ENCODE assay signal across 14 cellular contexts in the genomic region with DNA sequence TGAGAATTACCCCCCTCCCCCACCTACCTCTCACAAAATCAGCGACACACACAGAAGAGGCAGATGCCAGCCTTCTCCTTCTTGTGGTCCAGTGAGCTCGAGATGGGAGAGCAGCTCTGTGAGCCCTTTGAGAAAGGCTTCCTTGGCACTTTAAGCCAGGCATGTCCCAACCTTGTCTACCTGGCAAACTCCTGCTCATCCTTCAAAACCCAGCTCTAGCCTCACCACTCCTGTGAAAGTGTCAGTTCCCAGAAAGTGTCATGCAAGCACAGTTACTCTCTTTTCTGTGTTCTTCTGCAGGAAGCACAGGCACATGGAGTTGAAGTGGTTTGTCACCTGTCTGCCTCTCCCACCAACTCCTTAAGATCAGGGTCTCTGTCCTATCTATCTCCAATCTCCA. TPM values are rescaled to one million over a fixed set of nuclear protein-coding genes. Genes with fewer than 3 reads are reported as not detected.
DNase-seq lines count a peak whose midpoint lies in the region; ATAC-seq and TF ChIP-seq lines count a peak whose summit lies in the region.
"Had no signal": no experiment of that assay in that cellular context is flagged by ENCODE, and none has a peak within 500 bp of the region (broad histone marks: within the 10 kb centered on the region; RNA-seq: fewer than 3 reads in every experiment).

No MANE protein-coding gene starts in this region.

- no peak overlapping the region for H3K27ac Mint-ChIP-seq in GM23338
- H3K27ac Mint-ChIP-seq in activated T-helper 17 cell treated with anti-CD3 and anti-CD28 coated beads, Interleukin-2, amount 50 U/mL, for 72 hours = no peak overlapping the region
- H3K27ac Mint-ChIP-seq: stimulated activated effector memory CD8-positive, alpha-beta T cell treated with anti-CD3 and anti-CD28 coated beads, Interleukin-12 subunit alpha, Interleukin-12 subunit beta, amount 100 ng/mL, for 72 hours had no signal

- ATAC-seq in GM23338 (no peak; the same call in 2 of the 3 replicates), body of pancreas (no peak)
- no peak for ATAC-seq in activated T-helper 17 cell treated with anti-CD3 and anti-CD28 coated beads, Interleukin-2, amount 50 U/mL, for 72 hours (replicated peaks)
- ATAC-seq: stimulated activated effector memory CD8-positive, alpha-beta T cell treated with anti-CD3 and anti-CD28 coated beads, Interleukin-12 subunit alpha, Interleukin-12 subunit beta, amount 100 ng/mL, for 72 hours had no signal

- H3K4me1 ChIP-seq in GM23338 (ENCODE audit: insufficient read depth) (peaks cover 25% of the 10 kb centered on the region), iPS-18a (ENCODE audit: control insufficient read depth, low read depth, low read length) (peaks cover 14% of the 10 kb centered on the region), skeletal muscle satellite cell (ENCODE audit: control insufficient read depth, insufficient read depth, low read length) (peaks cover 20% of the 10 kb centered on the region), Karpas-422 (ENCODE audit: low read length) (no peaks in the 10 kb centered on the region), body of pancreas (peaks cover 20% of the 10 kb centered on the region)

- TF ChIP-seq POLR2A in body of pancreas (IDR thresholded peaks at IDR 0.05) = no peak

- peak overlapping the region; percentile 30; the same call in 1 of the 2 replicates for H3K27ac ChIP-seq in GM23338 (ENCODE audit: low read depth)
- H3K27ac ChIP-seq in iPS-18a (ENCODE audit: low read length) = no peak overlapping the region
- no peak overlapping the region for H3K27ac ChIP-seq in Karpas-422 (ENCODE audit: low read length)
- H3K27ac ChIP-seq in body of pancreas = no peak overlapping the region
- H3K27ac ChIP-seq: WERI-Rb-1 had no signal

- H4K20me1 ChIP-seq in GM23338 (replicated peaks; ENCODE audit: insufficient read depth) (peaks cover 7% of the 10 kb centered on the region; the same call in 1 of the 2 replicates), Karpas-422 (ENCODE audit: insufficient read depth, low read depth, low read length) (no peaks in the 10 kb centered on the region)

- 81 to 93% methylated on average over 2 of the region's 2 CpGs for WGBS in body of pancreas, 2 donors

- peaks cover 6% of the 10 kb centered on the region for H3F3A ChIP-seq in GM23338 (replicated peaks; ENCODE audit: low read depth)

- H3K4me2 ChIP-seq in GM23338 (peak overlapping the region; percentile 90), skeletal muscle satellite cell (ENCODE audit: low read length) (peak overlapping the region; percentile 91), Karpas-422 (ENCODE audit: low read depth, low read length, poor library complexity, severe bottlenecking) (no peak overlapping the region)

- peaks cover 8% of the 10 kb centered on the region; the same call in 1 of the 3 replicates for H3K4me1 Mint-ChIP-seq in GM23338
- H3K4me1 Mint-ChIP-seq in activated T-helper 17 cell treated with anti-CD3 and anti-CD28 coated beads, Interleukin-2, amount 50 U/mL, for 72 hours = no peaks in the 10 kb centered on the region
- H3K4me1 Mint-ChIP-seq: stimulated activated effector memory CD8-positive, alpha-beta T cell treated with anti-CD3 and anti-CD28 coated beads, Interleukin-12 subunit alpha, Interleukin-12 subunit beta, amount 100 ng/mL, for 72 hours had no signal

- H3K36me3 ChIP-seq in GM23338 (ENCODE audit: insufficient read depth) (peaks cover 7% of the 10 kb centered on the region; the same call in 1 of the 2 replicates), iPS-18a (ENCODE audit: control insufficient read depth, low read depth, low read length) (peaks cover 30% of the 10 kb centered on the region), skeletal muscle satellite cell (ENCODE audit: insufficient read depth, low read length) (peaks cover 17% of the 10 kb centered on the region), Karpas-422 (ENCODE audit: insufficient read depth, low read length) (no peaks in the 10 kb centered on the region), body of pancreas (replicated peaks in 1 of 2; ENCODE audit: insufficient read depth in 1 of 2, low read depth in 2 of 2) (no peaks in the 10 kb centered on the region)

- H2AFZ ChIP-seq in GM23338 (no peak overlapping the region), Karpas-422 (ENCODE audit: low read length) (no peak overlapping the region)

- peaks cover 10% of the 10 kb centered on the region for H3K9me2 ChIP-seq in GM23338 (ENCODE audit: insufficient read depth)
- no peaks in the 10 kb centered on the region for H3K9me2 ChIP-seq in Karpas-422 (replicated peaks; ENCODE audit: insufficient read depth, low read length)

- peaks cover 26% of the 10 kb centered on the region; the same call in 2 of the 3 replicates for H3K36me3 Mint-ChIP-seq in GM23338 (ENCODE audit: low read depth)
- no peaks in the 10 kb centered on the region for H3K36me3 Mint-ChIP-seq in activated T-helper 17 cell treated with anti-CD3 and anti-CD28 coated beads, Interleukin-2, amount 50 U/mL, for 72 hours (ENCODE audit: low read depth)
- H3K36me3 Mint-ChIP-seq: stimulated activated effector memory CD8-positive, alpha-beta T cell treated with anti-CD3 and anti-CD28 coated beads, Interleukin-12 subunit alpha, Interleukin-12 subunit beta, amount 100 ng/mL, for 72 hours had no signal

- peak overlapping the region; percentile 71 for H3K4me3 ChIP-seq in GM23338
- peak overlapping the region; percentile 56 for H3K4me3 ChIP-seq in astrocyte of the cerebellum (ENCODE audit: low read depth, low read length)
- peak overlapping the region; percentile 59 for H3K4me3 ChIP-seq in iPS-18a (ENCODE audit: low read length)
- peak overlapping the region; percentile 76 for H3K4me3 ChIP-seq in skeletal muscle satellite cell (ENCODE audit: low read length)
- H3K4me3 ChIP-seq in Karpas-422 (ENCODE audit: low read length) = no peak overlapping the region
- H3K4me3 ChIP-seq in body of pancreas = no peak overlapping the region

- in situ Hi-C loops in astrocyte of the cerebellum (cut with HindIII; ENCODE audit: low sequenced_read_pairs) = no loop called here

- H3K79me2 ChIP-seq in GM23338 (replicated peaks; ENCODE audit: insufficient read depth) = peaks cover 15% of the 10 kb centered on the region
- no peaks in the 10 kb centered on the region for H3K79me2 ChIP-seq in Karpas-422 (ENCODE audit: low read length)

- H3K9ac ChIP-seq in iPS-18a (ENCODE audit: low read length) (no peak overlapping the region), skeletal muscle satellite cell (ENCODE audit: low read depth, low read length) (no peak overlapping the region), Karpas-422 (ENCODE audit: low read length) (no peak overlapping the region)

- DNase-seq in GM23338 (ENCODE audit: low spot score) (no peak), astrocyte of the cerebellum (ENCODE audit: low read depth) (no peak), Karpas-422 (no peak), body of pancreas (no peak)
- DNase-seq in activated CD4-positive, alpha-beta T cell treated with anti-CD3 and anti-CD28 coated beads for 48 hours = no peak
- DNase-seq: NCI-H2171; NK-92 treated with Interleukin-12 subunit alpha and Interleukin-12 subunit beta, amount 100 ng/mL, for 24 hours; posterior cingulate gyrus; stimulated activated CD4-positive, alpha-beta T cell treated with anti-CD3 and anti-CD28 coated beads, Interleukin-1b, Interleukin-23, amount 100 ng/mL, for 48 hours; WERI-Rb-1 had no signal

- H3K9me3 ChIP-seq in iPS-18a (ENCODE audit: control insufficient read depth, low read depth, low read length) = no peaks in the 10 kb centered on the region
- no peaks in the 10 kb centered on the region for H3K9me3 ChIP-seq in skeletal muscle satellite cell (replicated peaks; ENCODE audit: low read length)
- H3K9me3 ChIP-seq in Karpas-422 (ENCODE audit: low read length) = no peaks in the 10 kb centered on the region
- H3K9me3 ChIP-seq in body of pancreas = no peaks in the 10 kb centered on the region

- no peak overlapping the region; the same call in 2 of the 3 replicates for H3K4me3 Mint-ChIP-seq in GM23338
- H3K4me3 Mint-ChIP-seq in activated T-helper 17 cell treated with anti-CD3 and anti-CD28 coated beads, Interleukin-2, amount 50 U/mL, for 72 hours = no peak overlapping the region
- H3K4me3 Mint-ChIP-seq: stimulated activated effector memory CD8-positive, alpha-beta T cell treated with anti-CD3 and anti-CD28 coated beads, Interleukin-12 subunit alpha, Interleukin-12 subunit beta, amount 100 ng/mL, for 72 hours had no signal

- intact Hi-C loops in body of pancreas (cut with DNase I) = no loop called here

- TF ChIP-seq CTCF in GM23338 (conservative IDR thresholded peaks at IDR 0.05; ENCODE audit: low read depth in 2 of 2) (no peak), astrocyte of the cerebellum (IDR thresholded peaks at IDR 0.05; ENCODE audit: low read depth, low read length, missing control alignments) (no peak), body of pancreas (IDR thresholded peaks at IDR 0.05) (no peak)

- H3K27me3 ChIP-seq in GM23338 (ENCODE audit: insufficient read depth) (peaks cover 11% of the 10 kb centered on the region), iPS-18a (ENCODE audit: control insufficient read depth, insufficient read depth, low read length) (peaks cover 14% of the 10 kb centered on the region), skeletal muscle satellite cell (ENCODE audit: control insufficient read depth, insufficient read depth, low read length) (no peaks in the 10 kb centered on the region), Karpas-422 (ENCODE audit: low read length) (no peaks in the 10 kb centered on the region), body of pancreas (no peaks in the 10 kb centered on the region)

- no peaks in the 10 kb centered on the region for H3K9me3 Mint-ChIP-seq in GM23338
- H3K9me3 Mint-ChIP-seq in activated T-helper 17 cell treated with anti-CD3 and anti-CD28 coated beads, Interleukin-2, amount 50 U/mL, for 72 hours = no peaks in the 10 kb centered on the region
- H3K9me3 Mint-ChIP-seq: stimulated activated effector memory CD8-positive, alpha-beta T cell treated with anti-CD3 and anti-CD28 coated beads, Interleukin-12 subunit alpha, Interleukin-12 subunit beta, amount 100 ng/mL, for 72 hours had no signal

- H3K27me3 Mint-ChIP-seq in GM23338 (ENCODE audit: insufficient read depth, low read depth, poor library complexity) = peaks cover 2% of the 10 kb centered on the region
- H3K27me3 Mint-ChIP-seq in activated T-helper 17 cell treated with anti-CD3 and anti-CD28 coated beads, Interleukin-2, amount 50 U/mL, for 72 hours = peaks cover 39% of the 10 kb centered on the region

RNA-seq across cellular contexts. Expression of a gene that starts 1.6 kb away (rescaled TPM):
- 85.4 and 94.8 TPM in 2 replicates for total RNA-seq in GM23338 (2014; rRNA removed; shearing (Covaris generic))
- polyA plus RNA-seq in GM23338 (2016; fragmentation: Nextera tagmentation; extraction: Ambion mirVana) = 54.5 and 60.4 TPM in 2 replicates
- total RNA-seq in skeletal muscle satellite cell (2012; rRNA removed) = 16.2 and 52.9 TPM in 2 replicates
- not detected in 2 replicates for total RNA-seq in Karpas-422 (2014; rRNA removed; shearing (Covaris generic); ENCODE audit: low replicate concordance)
- total RNA-seq in body of pancreas = 10 to 100 TPM; 88.2 to 99.2 TPM
- under 1 TPM in 1 of 2 donors, not detected in 1; 0.21 TPM for total RNA-seq in activated T-helper 17 cell treated with anti-CD3 and anti-CD28 coated beads, Interleukin-2, amount 50 U/mL, for 72 hours

RNA-seq across cellular contexts. Expression of a gene that starts 52.7 kb away (rescaled TPM):
- total RNA-seq in GM23338 (2014; rRNA removed; shearing (Covaris generic)) = 28.6 and 29.9 TPM in 2 replicates
- polyA plus RNA-seq in GM23338 (2016; fragmentation: Nextera tagmentation; extraction: Ambion mirVana) = 8.5 and 8.6 TPM in 2 replicates
- total RNA-seq in skeletal muscle satellite cell (2012; rRNA removed) = 5.8 and 14.6 TPM in 2 replicates
- 2.5 and 5.6 TPM in 2 replicates for total RNA-seq in Karpas-422 (2014; rRNA removed; shearing (Covaris generic); ENCODE audit: low replicate concordance)
- 10 to 100 TPM; 21.4 to 48.3 TPM for total RNA-seq in body of pancreas
- 10 to 100 TPM in 1 of 2 donors, 1 to 10 TPM in 1; 9.1 to 32.0 TPM for total RNA-seq in activated T-helper 17 cell treated with anti-CD3 and anti-CD28 coated beads, Interleukin-2, amount 50 U/mL, for 72 hours

Comparison
In these comparisons a context has a peak if more than half of its experiments do, and no peak if none do; other contexts are left out.
1. H3K4me3 ChIP-seq: peak in GM23338 (single experiment), astrocyte of the cerebellum (single experiment), iPS-18a (single experiment) and skeletal muscle satellite cell (single experiment); none in Karpas-422 (single experiment) and body of pancreas (0 of 2).
2. RNA of a gene that starts 1.6 kb away (total RNA-seq): 88.2 to 99.2 TPM in body of pancreas and 85.4 to 94.8 TPM in GM23338; 0.21 TPM in activated T-helper 17 cell treated with anti-CD3 and anti-CD28 coated beads, Interleukin-2, amount 50 U/mL, for 72 hours and not detected in Karpas-422; every median in the first group is over 10 times any median in the second.